In genomic region chrX:151359931-151360871, GRCh38 we compare ENCODE assay signal across 8 cellular contexts. TPM values are rescaled to one million over a fixed set of nuclear protein-coding genes. Genes with fewer than 3 reads are reported as not detected.
DNase-seq lines count a peak whose midpoint lies in the region; ATAC-seq and TF ChIP-seq lines count a peak whose summit lies in the region.

No MANE protein-coding gene starts in this region.

- H3K9me3 Mint-ChIP-seq in MCF 10A (ENCODE audit: unreplicated experiment), result no peaks in the 10 kb centered on the region
- no peaks in the 10 kb centered on the region for H3K9me3 Mint-ChIP-seq in activated naive CD8-positive, alpha-beta T cell treated with anti-CD3 and anti-CD28 coated beads for 36 hours

- H3K9ac ChIP-seq in iPS-15b (ENCODE audit: low read depth, low read length), result no peak overlapping the region

- H3K9me3 ChIP-seq in breast epithelium, result no peaks in the 10 kb centered on the region
- H3K9me3 ChIP-seq in SJSA1 (replicated peaks), result no peaks in the 10 kb centered on the region
- H3K9me3 ChIP-seq in iPS-15b (ENCODE audit: control insufficient read depth, insufficient read depth, low read length), result no peaks in the 10 kb centered on the region

- CTCF ChIA-PET in MCF 10A (lab: Yijun Ruan, JAX), result interaction anchor here (0.6 to 2.3 kb wide), 23 partner anchors 11 to 1010 kb away, joined by 3 to 9 read pairs (median 4); no protein-coding TSS in a partner anchor

- DNase-seq in MCF 10A (ENCODE audit: unreplicated experiment), result peak; percentile 39
- DNase-seq in breast epithelium (ENCODE audit: low spot score in 2 of 2), result no peak
- peak; percentile 5 to 37 for DNase-seq in SJSA1 (ENCODE audit: low read depth in 1 of 2, low spot score in 2 of 2)
- peak; percentile 36 for DNase-seq in activated naive CD8-positive, alpha-beta T cell treated with anti-CD3 and anti-CD28 coated beads for 36 hours
- DNase-seq in stimulated activated CD4-positive, alpha-beta T cell treated with anti-CD3 and anti-CD28 coated beads, Interleukin-4, amount 100 ng/mL, for 1 hour, result peak; percentile 45
- no peak for DNase-seq in NCI-H526 treated with DMSO at 0.1 percent for 48 hours (lab: John Stamatoyannopoulos, UW)

- TF ChIP-seq CTCF in MCF 10A (IDR thresholded peaks at IDR 0.05; ENCODE audit: unreplicated experiment) (peak; percentile 65), breast epithelium (IDR thresholded peaks at IDR 0.05) (no peak)

- H3K27me3 Mint-ChIP-seq in MCF 10A (ENCODE audit: insufficient read depth, unreplicated experiment), result no peaks in the 10 kb centered on the region
- peaks cover 15% of the 10 kb centered on the region for H3K27me3 Mint-ChIP-seq in activated naive CD8-positive, alpha-beta T cell treated with anti-CD3 and anti-CD28 coated beads for 36 hours

- H3K27ac ChIP-seq in breast epithelium (no peak overlapping the region), SJSA1 (no peak overlapping the region)

- no peaks in the 10 kb centered on the region for H3K36me3 Mint-ChIP-seq in MCF 10A (ENCODE audit: insufficient read depth, unreplicated experiment)
- H3K36me3 Mint-ChIP-seq in activated naive CD8-positive, alpha-beta T cell treated with anti-CD3 and anti-CD28 coated beads for 36 hours, result no peaks in the 10 kb centered on the region

- intact Hi-C loops in MCF 10A (cut with micrococcal nuclease) (loop anchor here (1.0 kb wide), 1 partner anchor 207 kb away; no protein-coding TSS in a partner anchor), breast epithelium (cut with DNase I; ENCODE audit: low total_unique reads) (loop anchor here (5.0 kb wide), 1 partner anchor 302 kb away; no protein-coding TSS in a partner anchor)

- peaks cover 0 to 24% of the 10 kb centered on the region in 2 donors for H3K27me3 ChIP-seq in breast epithelium
- no peaks in the 10 kb centered on the region for H3K27me3 ChIP-seq in SJSA1 (replicated peaks)
- no peaks in the 10 kb centered on the region for H3K27me3 ChIP-seq in iPS-15b (ENCODE audit: control insufficient read depth, insufficient read depth, low read length)

- POLR2A ChIA-PET in MCF 10A (lab: Yijun Ruan, JAX), result interaction anchor here (0.6 to 1.2 kb wide), 2 partner anchors 196 to 1461 kb away, joined by 3 read pairs; no protein-coding TSS in a partner anchor

- H3K4me3 Mint-ChIP-seq in MCF 10A (ENCODE audit: unreplicated experiment), result no peak overlapping the region
- peak overlapping the region; percentile 18 for H3K4me3 Mint-ChIP-seq in activated naive CD8-positive, alpha-beta T cell treated with anti-CD3 and anti-CD28 coated beads for 36 hours

- H3K4me1 ChIP-seq in breast epithelium, result no peaks in the 10 kb centered on the region
- H3K4me1 ChIP-seq in SJSA1 (replicated peaks), result no peaks in the 10 kb centered on the region
- no peaks in the 10 kb centered on the region for H3K4me1 ChIP-seq in iPS-15b (ENCODE audit: control insufficient read depth, insufficient read depth, low read length)

- H3K27ac Mint-ChIP-seq in MCF 10A (ENCODE audit: low read depth, unreplicated experiment), result no peak overlapping the region
- no peak overlapping the region for H3K27ac Mint-ChIP-seq in activated naive CD8-positive, alpha-beta T cell treated with anti-CD3 and anti-CD28 coated beads for 36 hours

- peak; percentile 53 for ATAC-seq in HG03039 (IDR thresholded peaks at IDR 0.05; ENCODE audit: unreplicated experiment)

- no TSS peak for BruUV-seq in MCF 10A (replicated peaks; lab: Mats Ljungman, UMichigan)

- no peak for TF ChIP-seq POLR2A in breast epithelium (IDR thresholded peaks at IDR 0.05)

- H3K4me1 Mint-ChIP-seq in MCF 10A (ENCODE audit: insufficient read depth, unreplicated experiment), result no peaks in the 10 kb centered on the region
- H3K4me1 Mint-ChIP-seq in activated naive CD8-positive, alpha-beta T cell treated with anti-CD3 and anti-CD28 coated beads for 36 hours, result no peaks in the 10 kb centered on the region

- H3K4me3 ChIP-seq in breast epithelium (no peak overlapping the region), SJSA1 (no peak overlapping the region), iPS-15b (ENCODE audit: low read depth, low read length) (peak overlapping the region; percentile 55)

- H3K36me3 ChIP-seq in breast epithelium, result no peaks in the 10 kb centered on the region
- no peaks in the 10 kb centered on the region for H3K36me3 ChIP-seq in SJSA1
- no peaks in the 10 kb centered on the region for H3K36me3 ChIP-seq in iPS-15b (ENCODE audit: control insufficient read depth, insufficient read depth, low read length)

RNA-seq across cellular contexts. Expression of gene VMA21, which starts 36.8 kb away (rescaled TPM):
- 46.0 and 59.6 TPM in 2 replicates for total RNA-seq in MCF 10A (2022)
- total RNA-seq in breast epithelium, result 10 to 100 TPM; 28.6 to 45.5 (median 32.8) TPM
- 40.8 and 45.3 TPM in 2 replicates for total RNA-seq in SJSA1 (2014; rRNA removed; shearing (Covaris generic))
- 10 to 100 TPM; 60.6 to 62.9 TPM for total RNA-seq in activated naive CD8-positive, alpha-beta T cell treated with anti-CD3 and anti-CD28 coated beads for 36 hours

Comparison
In these comparisons a context has a peak if more than half of its experiments do, and no peak if none do; other contexts are left out.
1. DNase-seq: peak in MCF 10A (single experiment), SJSA1 (2 of 2), activated naive CD8-positive, alpha-beta T cell treated with anti-CD3 and anti-CD28 coated beads for 36 hours (single experiment) and stimulated activated CD4-positive, alpha-beta T cell treated with anti-CD3 and anti-CD28 coated beads, Interleukin-4, amount 100 ng/mL, for 1 hour (single experiment); none in breast epithelium (0 of 2) and NCI-H526 treated with DMSO at 0.1 percent for 48 hours (single experiment).